14 cellular contexts compared by ENCODE assay signal in the genomic region with DNA sequence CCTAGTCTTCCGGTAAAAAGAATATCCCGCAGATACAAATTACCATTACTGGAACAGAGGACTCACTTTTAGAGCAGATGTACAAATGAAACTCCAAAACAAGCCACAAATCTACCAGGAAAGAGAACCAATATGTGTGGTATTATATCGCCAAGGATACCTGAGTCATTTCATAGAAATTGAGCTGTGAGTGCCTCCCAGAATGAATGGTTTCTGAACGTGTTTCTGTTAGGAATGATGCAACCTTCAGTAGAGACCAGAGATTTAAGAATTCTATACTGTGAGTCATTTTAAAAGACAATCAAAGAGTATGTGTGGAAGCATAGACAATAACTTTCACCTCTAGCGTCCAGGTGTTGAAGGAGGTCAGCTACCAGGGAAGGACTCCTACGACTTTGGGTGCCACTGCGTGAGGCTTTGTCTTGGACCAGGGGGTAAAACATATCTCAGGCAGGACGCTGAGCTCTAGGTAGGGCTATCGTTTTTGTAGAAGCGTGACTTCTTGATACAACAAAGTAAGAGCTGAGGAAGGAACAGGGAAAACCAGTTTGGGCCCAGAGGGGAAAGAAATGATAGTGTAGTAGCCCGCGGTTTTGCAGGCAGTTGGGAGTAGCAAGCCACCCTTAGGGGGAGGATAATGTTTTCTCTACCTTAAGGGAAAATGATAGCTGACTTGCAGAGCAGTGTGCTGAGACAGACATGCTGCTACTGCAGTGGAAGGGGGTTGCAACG.
DNase-seq lines count a peak whose midpoint lies in the region; ATAC-seq, FAIRE-seq and TF ChIP-seq lines count a peak whose summit lies in the region.
"Had no signal": no experiment of that assay in that cellular context is flagged by ENCODE, and none has a peak within 500 bp of the region (broad histone marks: within the 10 kb centered on the region; RNA-seq: fewer than 3 reads in every experiment).

No MANE protein-coding gene starts in this region.

- H3K4me3 ChIP-seq in fibroblast of the aortic adventitia (ENCODE audit: low read depth, low read length) (no peak overlapping the region), vagina (no peak overlapping the region)
- H3K4me3 ChIP-seq: K562 had no signal

- FAIRE-seq in RCC 7860 (lab: Jason Lieb, UNC) = no peak
- FAIRE-seq: K562 had no signal

- H3K36me3 ChIP-seq in vagina = peaks cover 0 to 5% of the 10 kb centered on the region in 2 donors

- H3K4me1 Mint-ChIP-seq in natural killer cell = no peaks in the 10 kb centered on the region
- H3K4me1 Mint-ChIP-seq: B cell had no signal

- no peaks in the 10 kb centered on the region for H3K9me3 ChIP-seq in vagina

- TF ChIP-seq POLR2A in vagina (IDR thresholded peaks at IDR 0.05) = no peak

- H3K27me3 ChIP-seq in vagina = no peaks in the 10 kb centered on the region

- DNase-seq in activated naive CD4-positive, alpha-beta T cell treated with anti-CD3 and anti-CD28 coated beads, Interleukin-2, amount 50 U/mL, for 72 hours (ENCODE audit: low spot score in 2 of 2) = peak in 1 of 2 donors; percentile 20
- DNase-seq in activated naive CD4-positive, alpha-beta T cell (lab: John Stamatoyannopoulos, UW) = no peak
- DNase-seq in RCC 7860 (ENCODE audit: low spot score) (peak; percentile 39), fibroblast of the aortic adventitia (ENCODE audit: low read depth) (peak; percentile 71), vagina (ENCODE audit: extremely low spot score in 2 of 2) (no peak), NCI-H446 (lab: John Stamatoyannopoulos, UW) (no peak), epidermal melanocyte (ENCODE audit: insufficient read length, low spot score) (no peak), natural killer cell (no peak)
- DNase-seq: H7; naive thymus-derived CD8-positive, alpha-beta T cell; NCI-H82; stimulated activated CD4-positive, alpha-beta T cell treated with anti-CD3 and anti-CD28 coated beads, Interleukin-2, amount 100 ng/mL, for 24 hours had no signal

- intact Hi-C loops in vagina (cut with DNase I) = no loop called here
- intact Hi-C loops in natural killer cell (cut with micrococcal nuclease) = no loop called here

- H3K4me1 ChIP-seq in vagina = peaks cover 10% of the 10 kb centered on the region

- ATAC-seq in activated naive CD4-positive, alpha-beta T cell treated with anti-CD3 and anti-CD28 coated beads, Interleukin-2, amount 50 U/mL, for 72 hours = peak; percentile 87 to 92
- ATAC-seq in natural killer cell = no peak
- ATAC-seq: K562; naive thymus-derived CD8-positive, alpha-beta T cell had no signal

- H3K27ac Mint-ChIP-seq in activated naive CD4-positive, alpha-beta T cell treated with anti-CD3 and anti-CD28 coated beads, Interleukin-2, amount 50 U/mL, for 72 hours = peak overlapping the region; percentile 56 to 95
- no peak overlapping the region for H3K27ac Mint-ChIP-seq in natural killer cell
- H3K27ac Mint-ChIP-seq: B cell; naive thymus-derived CD8-positive, alpha-beta T cell had no signal

- H3K9me3 Mint-ChIP-seq in activated naive CD4-positive, alpha-beta T cell treated with anti-CD3 and anti-CD28 coated beads, Interleukin-2, amount 50 U/mL, for 72 hours = peaks cover 0 to 5% of the 10 kb centered on the region in 2 donors
- peaks cover 3 to 9% of the 10 kb centered on the region in 2 donors for H3K9me3 Mint-ChIP-seq in natural killer cell
- H3K9me3 Mint-ChIP-seq: naive thymus-derived CD8-positive, alpha-beta T cell had no signal

- peaks cover 0 to 15% of the 10 kb centered on the region in 2 donors for H3K36me3 Mint-ChIP-seq in activated naive CD4-positive, alpha-beta T cell treated with anti-CD3 and anti-CD28 coated beads, Interleukin-2, amount 50 U/mL, for 72 hours
- H3K36me3 Mint-ChIP-seq in natural killer cell = no peaks in the 10 kb centered on the region
- H3K36me3 Mint-ChIP-seq: naive thymus-derived CD8-positive, alpha-beta T cell had no signal

- peak overlapping the region; percentile 25 for H3K27ac ChIP-seq in vagina

- H3K27me3 Mint-ChIP-seq in natural killer cell (ENCODE audit: low read depth in 2 of 2) = no peaks in the 10 kb centered on the region
- H3K27me3 Mint-ChIP-seq: B cell had no signal

- no peak overlapping the region for H3K4me3 Mint-ChIP-seq in natural killer cell
- H3K4me3 Mint-ChIP-seq: B cell; naive thymus-derived CD8-positive, alpha-beta T cell had no signal

- TF ChIP-seq CTCF in fibroblast of the aortic adventitia (IDR thresholded peaks at IDR 0.05; ENCODE audit: insufficient read depth, low read length) (no peak), vagina (IDR thresholded peaks at IDR 0.05) (no peak), natural killer cell (IDR thresholded peaks at IDR 0.05) (no peak)

Comparison
In these comparisons a context has a peak if more than half of its experiments do, and no peak if none do; other contexts are left out.
1. ATAC-seq: peak in activated naive CD4-positive, alpha-beta T cell treated with anti-CD3 and anti-CD28 coated beads, Interleukin-2, amount 50 U/mL, for 72 hours (2 of 2); none in natural killer cell (0 of 3).
2. DNase-seq: peak in RCC 7860 (single experiment) and fibroblast of the aortic adventitia (single experiment); none in activated naive CD4-positive, alpha-beta T cell (0 of 4), vagina (0 of 2), NCI-H446 (0 of 2), epidermal melanocyte (single experiment) and natural killer cell (single experiment).
3. H3K27ac Mint-ChIP-seq: peak in activated naive CD4-positive, alpha-beta T cell treated with anti-CD3 and anti-CD28 coated beads, Interleukin-2, amount 50 U/mL, for 72 hours (2 of 2); none in natural killer cell (0 of 2).